In the genomic region with DNA sequence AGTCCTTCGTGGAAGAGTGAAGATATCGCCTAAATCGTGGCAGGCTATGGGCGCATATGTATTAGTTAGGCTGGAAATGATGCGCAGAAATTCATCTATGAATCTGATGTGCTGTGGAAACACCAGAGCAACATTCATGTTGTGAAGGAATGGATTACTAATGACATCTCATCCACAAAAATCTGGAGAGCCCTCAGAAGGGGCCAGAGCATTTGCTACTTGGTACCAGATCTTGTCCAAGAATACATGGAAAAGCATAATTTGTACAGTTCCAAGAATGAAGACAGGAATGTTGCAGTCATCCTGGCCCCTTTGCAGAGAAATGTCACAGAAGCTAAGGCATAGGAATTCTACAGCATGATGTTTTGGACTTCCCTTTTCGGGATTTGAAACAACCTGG, we compare ENCODE assay signal across 8 cellular contexts. TPM values are rescaled to one million over a fixed set of nuclear protein-coding genes. Genes with fewer than 3 reads are reported as not detected.
"Had no signal": no experiment of that assay in that cellular context is flagged by ENCODE, and none has a peak within 500 bp of the region (broad histone marks: within the 10 kb centered on the region; RNA-seq: fewer than 3 reads in every experiment).

No MANE protein-coding gene starts in this region.

- H3K4me3 Mint-ChIP-seq: GM23338, HFFc6 had no signal

- H3K4me1 ChIP-seq: HAP-1 had no signal

- H3K36me3 ChIP-seq: HAP-1 had no signal

- H3K4me1 Mint-ChIP-seq: GM23338 had no signal

- H3K4me2 ChIP-seq: GM23338 had no signal

- H3K9me3 ChIP-seq: HAP-1 had no signal

- DNase-seq: HFFc6, IMR-90, KG1 had no signal

- H3K4me3 ChIP-seq: GM23338, HAP-1, K562 had no signal

- ATAC-seq: GM23338, HCT116, K562 had no signal

- H3K27ac Mint-ChIP-seq: GM23338, HFFc6 had no signal

RNA-seq across cellular contexts. Expression of a gene that starts 38.4 kb away (rescaled TPM):
- total RNA-seq: HFFc6, HT-29, IMR-90, K562 had no signal
